34 cellular contexts compared by ENCODE assay signal in genomic region chr15:76829939-76830338, GRCh38.
"Had no signal": no experiment of that assay in that cellular context is flagged by ENCODE, and none has a peak within 500 bp of the region (broad histone marks: within the 10 kb centered on the region; RNA-seq: fewer than 3 reads in every experiment).

No MANE protein-coding gene starts in this region.

- H3K27ac Mint-ChIP-seq: activated B cell treated with CpG ODN at 0.5 μM for 24 hours; activated CD4-positive, alpha-beta memory T cell treated with anti-CD3 and anti-CD28 coated beads for 36 hours; activated CD4-positive, alpha-beta T cell treated with anti-CD3 and anti-CD28 coated beads, Interleukin-2, amount 10 ng/mL, durations not matched to agents 24 days and 14 days; activated CD8-positive, alpha-beta T cell treated with anti-CD3 and anti-CD28 coated beads for 36 hours; activated naive CD4-positive, alpha-beta T cell treated with anti-CD3 and anti-CD28 coated beads, Interleukin-2, amount 10 ng/mL, durations not matched to agents 7 days and 5 days; activated naive CD4-positive, alpha-beta T cell treated with anti-CD3 and anti-CD28 coated beads, Interleukin-2, amount 50 U/mL, for 24 hours; activated naive CD8-positive, alpha-beta T cell; activated naive CD8-positive, alpha-beta T cell treated with anti-CD3 and anti-CD28 coated beads, Interleukin-2, amount 10 ng/mL, durations not matched to agents 7 days and 5 days; activated naive CD8-positive, alpha-beta T cell treated with anti-CD3 and anti-CD28 coated beads, Interleukin-2, amount 50 U/mL, for 24 hours; activated T-cell treated with anti-CD3 and anti-CD28 coated beads, Interleukin-2, amount 50 U/mL, for 72 hours; activated T-helper 1 cell treated with anti-CD3 and anti-CD28 coated beads, Interleukin-12 subunit alpha, Interleukin-12 subunit beta, Interleukin-2, Interleukin-4 antibody, amounts not matched to agents 30 ng/mL and 10 ng/mL and 1 ng/mL, durations not matched to agents 14 hours and 24 hours and 36 hours; activated T-helper 17 cell treated with anti-CD3 and anti-CD28 coated beads, Interleukin-2, amount 50 U/mL, for 72 hours; brain; T-helper 1 cell treated with Interleukin-12 subunit alpha and Interleukin-12 subunit beta and Interleukin-4 antibody, amounts not matched to agents 30 μg/mL and 1 μg/mL, for 36 hours; T-helper 2 cell treated with Interferon-gamma antibody and Interleukin-4, amounts not matched to agents 5 μg/mL and 100 μg/mL, for 36 hours had no signal

- H3K4me3 ChIP-seq: ascending aorta had no signal

- H3K27me3 Mint-ChIP-seq: activated B cell treated with CpG ODN at 0.5 μM for 24 hours; activated CD4-positive, alpha-beta memory T cell treated with anti-CD3 and anti-CD28 coated beads for 36 hours; activated CD4-positive, alpha-beta T cell treated with anti-CD3 and anti-CD28 coated beads, Interleukin-2, amount 10 ng/mL, durations not matched to agents 24 days and 14 days; activated CD8-positive, alpha-beta T cell treated with anti-CD3 and anti-CD28 coated beads for 36 hours; activated naive CD4-positive, alpha-beta T cell treated with anti-CD3 and anti-CD28 coated beads, Interleukin-2, amount 10 ng/mL, durations not matched to agents 7 days and 5 days; activated naive CD4-positive, alpha-beta T cell treated with anti-CD3 and anti-CD28 coated beads, Interleukin-2, amount 50 U/mL, for 24 hours; activated naive CD8-positive, alpha-beta T cell; activated naive CD8-positive, alpha-beta T cell treated with anti-CD3 and anti-CD28 coated beads, Interleukin-2, amount 10 ng/mL, durations not matched to agents 7 days and 5 days; activated naive CD8-positive, alpha-beta T cell treated with anti-CD3 and anti-CD28 coated beads, Interleukin-2, amount 50 U/mL, for 24 hours; activated T-helper 17 cell treated with anti-CD3 and anti-CD28 coated beads, Interleukin-2, amount 50 U/mL, for 72 hours; brain had no signal

- H3K4me1 Mint-ChIP-seq: activated B cell treated with CpG ODN at 0.5 μM for 24 hours; activated naive CD4-positive, alpha-beta T cell treated with anti-CD3 and anti-CD28 coated beads, Interleukin-2, amount 10 ng/mL, durations not matched to agents 7 days and 5 days had no signal

- H3K4me1 ChIP-seq: ascending aorta had no signal

- ATAC-seq: activated CD8-positive, alpha-beta T cell treated with anti-CD3 and anti-CD28 coated beads for 36 hours; activated naive CD8-positive, alpha-beta T cell treated with anti-CD3 and anti-CD28 coated beads, Interleukin-2, amount 50 U/mL, for 24 hours; activated T-cell treated with anti-CD3 and anti-CD28 coated beads, Interleukin-2, amount 50 U/mL, for 4 hours; activated T-cell treated with anti-CD3 and anti-CD28 coated beads, Interleukin-2, amount 50 U/mL, for 72 hours; activated T-helper 17 cell treated with anti-CD3 and anti-CD28 coated beads, Interleukin-2, amount 50 U/mL, for 72 hours had no signal

- DNase-seq: activated B cell treated with CpG ODN at 0.5 μM for 24 hours; activated CD4-positive, alpha-beta memory T cell treated with anti-CD3 and anti-CD28 coated beads for 36 hours; activated CD4-positive, alpha-beta T cell treated with anti-CD3 and anti-CD28 coated beads for 4 hours; activated CD4-positive, alpha-beta T cell treated with anti-CD3 and anti-CD28 coated beads, Interleukin-2, amount 10 ng/mL, durations not matched to agents 24 days and 14 days; activated CD4-positive, alpha-beta T cell treated with anti-CD3 and anti-CD28 coated beads, Interleukin-2, amount 50 U/mL, for 1 hour; activated CD4-positive, alpha-beta T cell treated with anti-CD3 and anti-CD28 coated beads, Interleukin-2, amount 50 U/mL, for 4 hours; activated CD4-positive, CD25-positive, alpha-beta regulatory T cell treated with anti-CD3 and anti-CD28 coated beads, Interleukin-2, amount 50 U/mL, for 72 hours; activated CD8-positive, alpha-beta memory T cell treated with anti-CD3 and anti-CD28 coated beads, Interleukin-2, amount 50 U/mL, for 4 hours; activated CD8-positive, alpha-beta T cell treated with anti-CD3 and anti-CD28 coated beads for 36 hours; activated effector memory CD4-positive, alpha-beta T cell treated with anti-CD3 and anti-CD28 coated beads, Interleukin-2, amount 50 U/mL, for 16 hours; activated gamma-delta T cell treated with Interleukin-2 at 50 U/mL for 16 hours; activated naive CD4-positive, alpha-beta T cell treated with anti-CD3 and anti-CD28 coated beads, Interleukin-2, amount 10 ng/mL, durations not matched to agents 7 days and 5 days; activated naive CD4-positive, alpha-beta T cell treated with Interleukin-2 at 50 U/mL for 16 hours; activated naive CD8-positive, alpha-beta T cell treated with anti-CD3 and anti-CD28 coated beads, Interleukin-2, amount 10 ng/mL, durations not matched to agents 7 days and 5 days; activated naive CD8-positive, alpha-beta T cell treated with anti-CD3 and anti-CD28 coated beads, Interleukin-2, amount 50 U/mL, for 24 hours; activated T-cell treated with anti-CD3 and anti-CD28 coated beads for 4 hours; activated T-cell treated with anti-CD3 and anti-CD28 coated beads, Interleukin-2, amount 50 U/mL, for 1 hour; activated T-cell treated with anti-CD3 and anti-CD28 coated beads, Interleukin-2, amount 50 U/mL, for 4 hours; activated T-cell treated with anti-CD3 and anti-CD28 coated beads, Interleukin-2, amount 50 U/mL, for 72 hours; amygdala; anterior cingulate cortex; central memory CD4-positive, alpha-beta T cell; T-helper 1 cell; T-helper 2 cell; T-helper 9 cell had no signal

- H3K4me3 Mint-ChIP-seq: activated B cell treated with CpG ODN at 0.5 μM for 24 hours; activated CD4-positive, alpha-beta memory T cell treated with anti-CD3 and anti-CD28 coated beads for 36 hours; activated CD4-positive, alpha-beta T cell treated with anti-CD3 and anti-CD28 coated beads, Interleukin-2, amount 10 ng/mL, durations not matched to agents 24 days and 14 days; activated CD8-positive, alpha-beta T cell treated with anti-CD3 and anti-CD28 coated beads for 36 hours; activated naive CD4-positive, alpha-beta T cell treated with anti-CD3 and anti-CD28 coated beads, Interleukin-2, amount 10 ng/mL, durations not matched to agents 7 days and 5 days; activated naive CD4-positive, alpha-beta T cell treated with anti-CD3 and anti-CD28 coated beads, Interleukin-2, amount 50 U/mL, for 24 hours; activated naive CD8-positive, alpha-beta T cell; activated naive CD8-positive, alpha-beta T cell treated with anti-CD3 and anti-CD28 coated beads, Interleukin-2, amount 10 ng/mL, durations not matched to agents 7 days and 5 days; activated naive CD8-positive, alpha-beta T cell treated with anti-CD3 and anti-CD28 coated beads, Interleukin-2, amount 50 U/mL, for 24 hours; activated T-cell treated with anti-CD3 and anti-CD28 coated beads, Interleukin-2, amount 50 U/mL, for 4 hours; activated T-cell treated with anti-CD3 and anti-CD28 coated beads, Interleukin-2, amount 50 U/mL, for 72 hours; activated T-helper 1 cell treated with anti-CD3 and anti-CD28 coated beads, Interleukin-12 subunit alpha, Interleukin-12 subunit beta, Interleukin-2, Interleukin-4 antibody, amounts not matched to agents 30 ng/mL and 10 ng/mL and 1 ng/mL, durations not matched to agents 14 hours and 24 hours and 36 hours; activated T-helper 17 cell treated with anti-CD3 and anti-CD28 coated beads, Interleukin-2, amount 50 U/mL, for 72 hours; brain; T-helper 1 cell treated with Interleukin-12 subunit alpha and Interleukin-12 subunit beta and Interleukin-4 antibody, amounts not matched to agents 30 μg/mL and 1 μg/mL, for 36 hours; T-helper 2 cell treated with Interferon-gamma antibody and Interleukin-4, amounts not matched to agents 5 μg/mL and 100 μg/mL, for 36 hours had no signal

- H3K27me3 ChIP-seq: ascending aorta had no signal

- H3K27ac ChIP-seq: ascending aorta, VCaP had no signal
